12 cellular contexts compared by ENCODE assay signal in the genomic region with DNA sequence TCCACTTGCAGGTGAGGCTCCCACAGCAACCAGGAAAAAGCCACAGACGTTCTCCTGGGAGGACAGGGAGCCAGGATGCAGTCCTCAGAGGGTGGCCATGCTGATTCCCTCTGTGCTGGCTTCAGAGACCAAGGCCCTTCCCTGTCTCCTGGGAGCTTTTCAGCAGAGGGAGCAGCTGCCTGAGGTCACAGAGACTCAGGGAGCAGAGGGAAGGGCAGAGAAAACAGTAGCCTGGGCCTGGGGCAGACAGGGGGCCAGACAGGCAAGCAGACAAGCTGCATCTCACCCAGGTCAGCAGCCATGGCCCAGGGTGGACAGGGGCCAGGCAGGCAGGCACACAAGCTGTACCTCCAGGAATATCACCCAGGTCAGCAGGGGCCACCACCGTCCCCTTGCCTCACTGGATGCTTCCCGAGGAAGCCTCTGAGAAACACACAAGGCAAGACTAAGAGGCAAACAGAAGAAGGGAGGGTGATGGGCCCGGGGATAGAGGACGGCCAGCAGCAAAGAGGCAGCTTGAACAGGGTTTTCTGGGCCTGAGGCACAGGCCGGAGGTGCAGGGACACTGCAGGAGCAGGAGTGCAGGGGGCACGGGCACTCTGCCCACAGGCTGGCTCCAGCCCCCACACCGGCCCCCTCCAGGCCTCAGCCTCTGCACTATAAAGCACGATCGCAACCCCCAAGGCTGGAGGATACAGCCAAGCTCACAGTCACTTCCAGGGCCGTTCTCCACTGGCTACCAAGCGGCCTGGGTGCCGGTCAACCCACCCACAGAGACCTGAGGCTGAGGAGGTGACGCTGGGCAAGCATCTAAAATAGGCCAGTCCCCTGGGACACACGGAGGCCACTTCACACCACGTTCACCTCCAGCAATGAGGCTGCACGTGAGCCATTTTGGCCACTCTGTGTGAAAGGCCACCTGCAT. TPM values are rescaled to one million over a fixed set of nuclear protein-coding genes. Genes with fewer than 3 reads are reported as not detected.
DNase-seq lines count a peak whose midpoint lies in the region; ATAC-seq and TF ChIP-seq lines count a peak whose summit lies in the region.
"Had no signal": no experiment of that assay in that cellular context is flagged by ENCODE, and none has a peak within 500 bp of the region (broad histone marks: within the 10 kb centered on the region; RNA-seq: fewer than 3 reads in every experiment).

No MANE protein-coding gene starts in this region.

- H3K4me3 Mint-ChIP-seq in activated naive CD8-positive, alpha-beta T cell treated with anti-CD3 and anti-CD28 coated beads, Interleukin-2, amount 10 ng/mL, durations not matched to agents 7 days and 5 days, result no peak overlapping the region
- H3K4me3 Mint-ChIP-seq in memory B cell (no peak overlapping the region), endothelial cell (ENCODE audit: unreplicated experiment) (no peak overlapping the region)

- H3K27ac Mint-ChIP-seq in activated naive CD8-positive, alpha-beta T cell treated with anti-CD3 and anti-CD28 coated beads, Interleukin-2, amount 10 ng/mL, durations not matched to agents 7 days and 5 days, result peak overlapping the region; percentile 68
- H3K27ac Mint-ChIP-seq in memory B cell, result peak overlapping the region; percentile 81
- no peak overlapping the region for H3K27ac Mint-ChIP-seq in endothelial cell (ENCODE audit: unreplicated experiment)

- no peaks in the 10 kb centered on the region for H3K9me3 Mint-ChIP-seq in activated naive CD8-positive, alpha-beta T cell treated with anti-CD3 and anti-CD28 coated beads, Interleukin-2, amount 10 ng/mL, durations not matched to agents 7 days and 5 days
- no peaks in the 10 kb centered on the region for H3K9me3 Mint-ChIP-seq in memory B cell
- H3K9me3 Mint-ChIP-seq in endothelial cell (ENCODE audit: unreplicated experiment), result no peaks in the 10 kb centered on the region

- DNase-seq in activated CD4-positive, CD25-positive, alpha-beta regulatory T cell treated with anti-CD3 and anti-CD28 coated beads, Interleukin-2, amount 50 U/mL, for 72 hours, result peak; percentile 23
- DNase-seq in activated naive CD8-positive, alpha-beta T cell treated with anti-CD3 and anti-CD28 coated beads, Interleukin-2, amount 10 ng/mL, durations not matched to agents 7 days and 5 days, result peak; percentile 25
- DNase-seq in memory B cell (ENCODE audit: low spot score in 2 of 2) (no peak), endothelial cell (ENCODE audit: low spot score) (no peak)
- DNase-seq in activated naive CD4-positive, alpha-beta T cell treated with anti-CD3 and anti-CD28 coated beads, Interleukin-2, amount 50 U/mL, for 16 hours, result no peak
- DNase-seq: hippocampal formation; NCI-H226; stimulated activated CD4-positive, alpha-beta T cell treated with anti-CD3 and anti-CD28 coated beads, Interleukin-12 subunit alpha, Interleukin-12 subunit beta, amount 100 ng/mL, for 4 hours had no signal

- peaks cover 25% of the 10 kb centered on the region for H3K4me1 Mint-ChIP-seq in activated naive CD8-positive, alpha-beta T cell treated with anti-CD3 and anti-CD28 coated beads, Interleukin-2, amount 10 ng/mL, durations not matched to agents 7 days and 5 days
- H3K4me1 Mint-ChIP-seq in memory B cell, result peaks cover 41% of the 10 kb centered on the region
- H3K4me1 Mint-ChIP-seq in endothelial cell (ENCODE audit: unreplicated experiment), result peaks cover 13% of the 10 kb centered on the region

- peaks cover 9% of the 10 kb centered on the region for H3K36me3 Mint-ChIP-seq in activated naive CD8-positive, alpha-beta T cell treated with anti-CD3 and anti-CD28 coated beads, Interleukin-2, amount 10 ng/mL, durations not matched to agents 7 days and 5 days
- H3K36me3 Mint-ChIP-seq in memory B cell (peaks cover 16% of the 10 kb centered on the region), endothelial cell (ENCODE audit: low read depth, unreplicated experiment) (peaks cover 24% of the 10 kb centered on the region)

- POLR2A ChIA-PET in activated naive CD8-positive, alpha-beta T cell treated with anti-CD3 and anti-CD28 coated beads, Interleukin-2, amount 10 ng/mL, durations not matched to agents 7 days and 5 days (lab: Charles Lee), result no interaction called here

- no peak for TF ChIP-seq CTCF in endothelial cell (IDR thresholded peaks at IDR 0.05; ENCODE audit: unreplicated experiment)

- no peak for ATAC-seq in activated CD4-positive, CD25-positive, alpha-beta regulatory T cell treated with anti-CD3 and anti-CD28 coated beads, Interleukin-2, amount 50 U/mL, for 24 hours
- ATAC-seq in activated naive CD8-positive, alpha-beta T cell treated with anti-CD3 and anti-CD28 coated beads, Interleukin-2, amount 10 ng/mL, durations not matched to agents 7 days and 5 days (ENCODE audit: low read depth), result no peak
- ATAC-seq in memory B cell (ENCODE audit: low read depth) (no peak), HG03039 (IDR thresholded peaks at IDR 0.05; ENCODE audit: unreplicated experiment) (no peak)

- peak overlapping the region; percentile 27 for H3K27ac ChIP-seq in temporal lobe (ENCODE audit: low read depth, low read length)
- H3K27ac ChIP-seq: KMS-11 had no signal

- H3K27me3 Mint-ChIP-seq in activated naive CD8-positive, alpha-beta T cell treated with anti-CD3 and anti-CD28 coated beads, Interleukin-2, amount 10 ng/mL, durations not matched to agents 7 days and 5 days, result no peaks in the 10 kb centered on the region
- no peaks in the 10 kb centered on the region for H3K27me3 Mint-ChIP-seq in memory B cell
- peaks cover 12% of the 10 kb centered on the region for H3K27me3 Mint-ChIP-seq in endothelial cell (ENCODE audit: unreplicated experiment)

RNA-seq across cellular contexts. Expression of a gene that starts 6.1 kb away (rescaled TPM):
- 10 to 100 TPM; 29.0 to 29.2 TPM for total RNA-seq in activated naive CD8-positive, alpha-beta T cell treated with anti-CD3 and anti-CD28 coated beads, Interleukin-2, amount 10 ng/mL, durations not matched to agents 7 days and 5 days
- 19.7 TPM for total RNA-seq in temporal lobe
- 31.8 TPM for total RNA-seq in endothelial cell (ENCODE audit: unreplicated experiment)

RNA-seq across cellular contexts. Expression of a gene that starts 19.1 kb away (rescaled TPM):
- total RNA-seq in activated naive CD8-positive, alpha-beta T cell treated with anti-CD3 and anti-CD28 coated beads, Interleukin-2, amount 10 ng/mL, durations not matched to agents 7 days and 5 days, result 10 to 100 TPM; 14.0 to 18.0 TPM
- total RNA-seq in temporal lobe (1.5 TPM), endothelial cell (ENCODE audit: unreplicated experiment) (0.87 TPM)

RNA-seq across cellular contexts. Expression of a gene that starts 43.0 kb away (rescaled TPM):
- 100 to 1,000 TPM; 106 to 107 TPM for total RNA-seq in activated naive CD8-positive, alpha-beta T cell treated with anti-CD3 and anti-CD28 coated beads, Interleukin-2, amount 10 ng/mL, durations not matched to agents 7 days and 5 days
- total RNA-seq in temporal lobe (30.0 TPM), endothelial cell (ENCODE audit: unreplicated experiment) (86.8 TPM)

Comparison
In these comparisons a context has a peak if more than half of its experiments do, and no peak if none do; other contexts are left out.
1. DNase-seq: peak in activated CD4-positive, CD25-positive, alpha-beta regulatory T cell treated with anti-CD3 and anti-CD28 coated beads, Interleukin-2, amount 50 U/mL, for 72 hours (single experiment) and activated naive CD8-positive, alpha-beta T cell treated with anti-CD3 and anti-CD28 coated beads, Interleukin-2, amount 10 ng/mL, durations not matched to agents 7 days and 5 days (single experiment); none in memory B cell (0 of 2), activated naive CD4-positive, alpha-beta T cell treated with anti-CD3 and anti-CD28 coated beads, Interleukin-2, amount 50 U/mL, for 16 hours (single experiment) and endothelial cell (single experiment).